ENCODE assay signal across 9 cellular contexts in genomic region chr19:46303702-46304397, GRCh38. TPM values are rescaled to one million over a fixed set of nuclear protein-coding genes. Genes with fewer than 3 reads are reported as not detected.
A peak's percentile ranks its signal among the peaks of the same experiment; 100 is the strongest.
DNase-seq lines count a peak whose midpoint lies in the region; ATAC-seq, FAIRE-seq and TF ChIP-seq lines count a peak whose summit lies in the region.
"Had no signal": no experiment of that assay in that cellular context is flagged by ENCODE, and none has a peak within 500 bp of the region (broad histone marks: within the 10 kb centered on the region; RNA-seq: fewer than 3 reads in every experiment).

No MANE protein-coding gene starts in this region.

- H3K36me3 ChIP-seq in esophagus (ENCODE audit: control insufficient read depth in 2 of 2, insufficient read depth in 2 of 2, low read length in 1 of 2) = no peaks in the 10 kb centered on the region
- H3K36me3 ChIP-seq in mucosa of descending colon (ENCODE audit: low read depth) = no peaks in the 10 kb centered on the region

- no peak for FAIRE-seq in A549 (lab: Jason Lieb, UNC)

- H3K27me3 ChIP-seq in esophagus (ENCODE audit: control insufficient read depth in 1 of 2, insufficient read depth in 2 of 2, low read length in 2 of 2) = no peaks in the 10 kb centered on the region

- CTCF ChIA-PET in A549 (lab: Yijun Ruan, JAX) = interaction anchor here (1.7 to 1.8 kb wide), 2 partner anchors 21 to 23 kb away, joined by 4 to 9 read pairs; no protein-coding TSS in a partner anchor
- CTCF ChIA-PET in activated naive CD4-positive, alpha-beta T cell treated with anti-CD3 and anti-CD28 coated beads, Interleukin-2, amount 10 ng/mL, durations not matched to agents 7 days and 5 days (lab: Charles Lee) = no interaction called here

- DNase-seq in A549 (ENCODE audit: low read depth in 1 of 2, low spot score in 1 of 2) = peak; percentile 40 to 57
- DNase-seq in NCI-H69 (lab: John Stamatoyannopoulos, UW) = peak; percentile 35
- DNase-seq in mucosa of descending colon = peak; percentile 91 to 96 (median 93)
- DNase-seq in central memory CD4-positive, alpha-beta T cell = no peak
- no peak for DNase-seq in activated naive CD4-positive, alpha-beta T cell treated with anti-CD3 and anti-CD28 coated beads, Interleukin-2, amount 10 ng/mL, durations not matched to agents 7 days and 5 days
- no peak for DNase-seq in NCI-H1105 treated with DMSO at 0.1 percent for 48 hours (lab: John Stamatoyannopoulos, UW)
- no peak for DNase-seq in AG20443 (ENCODE audit: low spot score)

- WGBS in A549 (ENCODE audit: missing lambda C conversion rate) = 87% methylated on average over 47 of the region's 56 CpGs
- 46 to 63% methylated on average over 55 to 56 of the region's 56 CpGs for WGBS in esophagus, 2 donors

- no peak overlapping the region for H3K27ac Mint-ChIP-seq in activated naive CD4-positive, alpha-beta T cell treated with anti-CD3 and anti-CD28 coated beads, Interleukin-2, amount 10 ng/mL, durations not matched to agents 7 days and 5 days

- POLR2A ChIA-PET in A549 (lab: Yijun Ruan, JAX) = no interaction called here

- no peaks in the 10 kb centered on the region for H3K4me1 Mint-ChIP-seq in activated naive CD4-positive, alpha-beta T cell treated with anti-CD3 and anti-CD28 coated beads, Interleukin-2, amount 10 ng/mL, durations not matched to agents 7 days and 5 days

- intact Hi-C loops in mucosa of descending colon (cut with DNase I, micrococcal nuclease) = no loop called here

- H3K4me1 ChIP-seq in A549 (peaks cover 21% of the 10 kb centered on the region), esophagus (ENCODE audit: control insufficient read depth in 2 of 2, insufficient read depth in 2 of 2, low read length in 1 of 2) (peaks cover 1 to 5% of the 10 kb centered on the region in 2 donors), mucosa of descending colon (ENCODE audit: low read depth) (peaks cover 35% of the 10 kb centered on the region)

- TF ChIP-seq EP300 in A549 (IDR thresholded peaks at IDR 0.05) = no peak

- H3K9me3 ChIP-seq in A549 = peaks cover 27% of the 10 kb centered on the region
- no peaks in the 10 kb centered on the region for H3K9me3 ChIP-seq in esophagus (ENCODE audit: control insufficient read depth in 2 of 2, insufficient read depth in 1 of 2, low read depth in 1 of 2, low read length in 1 of 2)
- no peaks in the 10 kb centered on the region for H3K9me3 ChIP-seq in mucosa of descending colon

- no peak for TF ChIP-seq POLR2A in A549 (IDR thresholded peaks at IDR 0.05; ENCODE audit: low read length)

- no peak overlapping the region for H3K4me3 ChIP-seq in A549
- no peak overlapping the region for H3K4me3 ChIP-seq in esophagus (ENCODE audit: low read depth in 1 of 2, low read length in 2 of 2)
- H3K4me3 ChIP-seq in mucosa of descending colon = no peak overlapping the region

- no peak for TF ChIP-seq CTCF in A549 (IDR thresholded peaks at IDR 0.05)
- no peak for TF ChIP-seq CTCF in mucosa of descending colon (IDR thresholded peaks at IDR 0.05)

- H3K27ac ChIP-seq in A549 (no peak overlapping the region; a peak in 1 of 6 replicates), esophagus (ENCODE audit: low read depth in 2 of 2, low read length in 1 of 2) (peak overlapping the region; percentile 62 to 67)

- H3K9me3 Mint-ChIP-seq in activated naive CD4-positive, alpha-beta T cell treated with anti-CD3 and anti-CD28 coated beads, Interleukin-2, amount 10 ng/mL, durations not matched to agents 7 days and 5 days = peaks cover 14% of the 10 kb centered on the region

- TF ChIP-seq RAD21 in A549 (conservative IDR thresholded peaks at IDR 0.05 in 1 of 2, IDR thresholded peaks at IDR 0.05 in 1 of 2) = no peak

- H3K4me2 ChIP-seq in A549 = no peak overlapping the region

- H3K36me3 Mint-ChIP-seq in activated naive CD4-positive, alpha-beta T cell treated with anti-CD3 and anti-CD28 coated beads, Interleukin-2, amount 10 ng/mL, durations not matched to agents 7 days and 5 days = no peaks in the 10 kb centered on the region

- peaks cover 19% of the 10 kb centered on the region for H3K27me3 Mint-ChIP-seq in activated naive CD4-positive, alpha-beta T cell treated with anti-CD3 and anti-CD28 coated beads, Interleukin-2, amount 10 ng/mL, durations not matched to agents 7 days and 5 days

- ATAC-seq in A549 (no peak; a peak in 1 of 6 replicates), mucosa of descending colon (peak; percentile 77)

- no peak overlapping the region for H3K4me3 Mint-ChIP-seq in activated naive CD4-positive, alpha-beta T cell treated with anti-CD3 and anti-CD28 coated beads, Interleukin-2, amount 10 ng/mL, durations not matched to agents 7 days and 5 days

TF ChIP-seq in A549, 52 proteins besides CTCF, POLR2A, EP300 and RAD21:
- TF ChIP-seq CBX2 (IDR thresholded peaks at IDR 0.05; ENCODE audit: borderline replicate concordance, low read depth) (no peak), CBX8 (IDR thresholded peaks at IDR 0.05) (no peak), FOSL2 (IDR thresholded peaks at IDR 0.05) (no peak), FOSL2 (CRISPR knock-in tag; IDR thresholded peaks at IDR 0.05) (no peak), ZFP36 (IDR thresholded peaks at IDR 0.05; ENCODE audit: borderline replicate concordance, partially characterized antibody) (no peak), ESRRA (IDR thresholded peaks at IDR 0.05; ENCODE audit: borderline replicate concordance, low read length) (no peak), NFE2L2 (conservative IDR thresholded peaks at IDR 0.05; ENCODE audit: low read length) (no peak), HDAC2 (IDR thresholded peaks at IDR 0.05) (no peak), KDM5A (IDR thresholded peaks at IDR 0.05) (no peak)
- TF ChIP-seq, protein P1, sequence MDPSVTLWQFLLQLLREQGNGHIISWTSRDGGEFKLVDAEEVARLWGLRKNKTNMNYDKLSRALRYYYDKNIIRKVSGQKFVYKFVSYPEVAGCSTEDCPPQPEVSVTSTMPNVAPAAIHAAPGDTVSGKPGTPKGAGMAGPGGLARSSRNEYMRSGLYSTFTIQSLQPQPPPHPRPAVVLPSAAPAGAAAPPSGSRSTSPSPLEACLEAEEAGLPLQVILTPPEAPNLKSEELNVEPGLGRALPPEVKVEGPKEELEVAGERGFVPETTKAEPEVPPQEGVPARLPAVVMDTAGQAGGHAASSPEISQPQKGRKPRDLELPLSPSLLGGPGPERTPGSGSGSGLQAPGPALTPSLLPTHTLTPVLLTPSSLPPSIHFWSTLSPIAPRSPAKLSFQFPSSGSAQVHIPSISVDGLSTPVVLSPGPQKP (IDR thresholded peaks at IDR 0.05; ENCODE audit: low read depth, low read length) = no peak

RNA-seq across cellular contexts. Expression of gene HIF3A, which starts 7.0 kb away (rescaled TPM):
- polyA plus RNA-seq in A549 (2011; rRNA removed) = not detected in 2 replicates
- under 0.01 and 0.01 TPM in 2 replicates for polyA plus RNA-seq in A549 (2012; cell fraction: cytosol; rRNA removed)
- polyA plus RNA-seq in A549 (2012; cell fraction: nucleus; rRNA removed) = not detected in 2 replicates
- polyA plus RNA-seq in A549 (2017; fragmentation: RNase III; extraction: RNeasy Plus Mini Kit Qiagen cat#74134 plus additional on column Dnase treatment) = not detected in 3 replicates
- polyA minus RNA-seq in A549 (2011; rRNA and poly(A)+ RNA removed) = 0.08 TPM in 1 of 2 replicates, not detected in the other
- polyA plus RNA-seq in esophagus = 10 to 100 TPM; 12.3 to 27.3 TPM
- 10 to 100 TPM in 2 of 3 donors, 1 to 10 TPM in 1; 4.9 to 96.1 (median 19.0) TPM for total RNA-seq in mucosa of descending colon
- total RNA-seq: activated CD8-positive, alpha-beta memory T cell treated with anti-CD3 and anti-CD28 coated beads for 36 hours had no signal

RNA-seq across cellular contexts. Expression of gene PPP5C, which starts 43.0 kb away (rescaled TPM):
- 107 and 126 TPM in 2 replicates for polyA plus RNA-seq in A549 (2011; rRNA removed)
- 209 and 213 TPM in 2 replicates for polyA plus RNA-seq in A549 (2012; cell fraction: cytosol; rRNA removed)
- polyA plus RNA-seq in A549 (2012; cell fraction: nucleus; rRNA removed) = 445 and 456 TPM in 2 replicates
- polyA plus RNA-seq in A549 (2017; fragmentation: RNase III; extraction: RNeasy Plus Mini Kit Qiagen cat#74134 plus additional on column Dnase treatment) = 93.5 to 99.8 TPM (median 94.2 TPM) in 3 replicates
- 118 and 135 TPM in 2 replicates for polyA minus RNA-seq in A549 (2011; rRNA and poly(A)+ RNA removed)
- 10 to 100 TPM; 34.7 to 35.5 TPM for polyA plus RNA-seq in esophagus
- 10 to 100 TPM; 55.3 to 71.6 (median 59.4) TPM for total RNA-seq in mucosa of descending colon

Comparison
In these comparisons a context has a peak if more than half of its experiments do, and no peak if none do; other contexts are left out.
1. DNase-seq: peak in A549 (2 of 2), NCI-H69 (single experiment) and mucosa of descending colon (3 of 3); none in central memory CD4-positive, alpha-beta T cell (single experiment), activated naive CD4-positive, alpha-beta T cell treated with anti-CD3 and anti-CD28 coated beads, Interleukin-2, amount 10 ng/mL, durations not matched to agents 7 days and 5 days (single experiment), NCI-H1105 treated with DMSO at 0.1 percent for 48 hours (single experiment) and AG20443 (single experiment).
2. H3K27ac ChIP-seq: peak in esophagus (2 of 2); none in A549 (0 of 2).
3. RNA of gene HIF3A, which starts 7.0 kb away (polyA plus RNA-seq): 12.3 to 27.3 TPM in esophagus; under 0.01 to 0.01 TPM in A549; every median in the first group is over 10 times any median in the second.